In the genomic region with DNA sequence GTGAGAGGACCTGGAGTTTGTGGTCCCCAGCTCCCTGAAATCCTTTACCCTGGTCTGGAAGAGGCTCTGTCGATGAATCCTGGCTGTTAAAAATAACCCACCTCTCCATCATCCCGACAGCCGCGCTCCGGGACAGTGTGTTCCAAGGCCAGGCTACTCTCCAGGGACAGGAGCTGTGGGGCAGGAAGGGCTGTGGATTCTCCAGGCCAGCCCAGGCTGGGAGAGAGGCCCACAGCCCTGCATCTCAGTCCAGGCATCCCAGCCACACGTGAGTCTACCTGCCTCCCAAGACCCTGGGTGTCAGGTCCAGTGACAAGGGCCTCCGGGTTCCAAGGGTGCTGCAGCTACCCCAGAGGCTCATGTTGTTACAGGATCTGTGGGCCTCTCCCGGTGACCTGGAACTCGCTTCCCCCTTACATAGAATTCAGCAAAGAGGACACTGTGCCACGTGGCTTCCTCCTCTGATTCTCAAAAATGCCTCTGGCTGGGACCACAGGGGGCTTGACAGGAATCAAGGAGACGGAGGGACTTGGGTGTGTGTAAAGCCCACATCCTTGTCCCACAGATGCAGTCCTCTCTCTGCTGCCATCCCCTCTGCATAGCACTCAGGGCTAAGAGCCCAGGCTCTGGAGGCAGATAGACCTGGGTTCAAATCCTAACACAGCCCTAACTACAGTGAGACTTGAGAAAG, we compare ENCODE assay signal across 13 cellular contexts. TPM values are rescaled to one million over a fixed set of nuclear protein-coding genes. Genes with fewer than 3 reads are reported as not detected.
DNase-seq lines count a peak whose midpoint lies in the region; ATAC-seq and TF ChIP-seq lines count a peak whose summit lies in the region.
"Had no signal": no experiment of that assay in that cellular context is flagged by ENCODE, and none has a peak within 500 bp of the region (broad histone marks: within the 10 kb centered on the region; RNA-seq: fewer than 3 reads in every experiment).

No MANE protein-coding gene starts in this region.

- DNase-seq in activated CD8-positive, alpha-beta memory T cell treated with anti-CD3 and anti-CD28 coated beads for 24 hours, result peak; percentile 51
- no peak for DNase-seq in activated CD8-positive, alpha-beta memory T cell treated with anti-CD3 and anti-CD28 coated beads, Interleukin-2, amount 50 U/mL, for 4 hours
- DNase-seq in esophagus muscularis mucosa (ENCODE audit: extremely low spot score) (no peak), lung (ENCODE audit: low spot score) (no peak), thoracic aorta (ENCODE audit: low spot score) (no peak), mesendoderm (no peak), NCI-H1417 (lab: John Stamatoyannopoulos, UW) (no peak)
- DNase-seq: Calu3, caudate nucleus had no signal

- no peak overlapping the region for H3K18ac ChIP-seq in mesendoderm (ENCODE audit: low read length)

- H3K23ac ChIP-seq in mesendoderm (ENCODE audit: low read length), result no peak overlapping the region

- H2BK120ac ChIP-seq in mesendoderm (ENCODE audit: low read depth, low read length), result no peak overlapping the region

- ATAC-seq in lung (ENCODE audit: insufficient read depth, low FRiP score), result no peak
- no peak for ATAC-seq in thoracic aorta (ENCODE audit: insufficient number of reproducible peaks, low FRiP score, low read depth)
- ATAC-seq in HG03342 (IDR thresholded peaks at IDR 0.05; ENCODE audit: unreplicated experiment), result no peak
- ATAC-seq: A549 had no signal

- no peak overlapping the region for H3K4me2 ChIP-seq in mesendoderm (ENCODE audit: low read length)
- H3K4me2 ChIP-seq: A549, smooth muscle cell had no signal

- no peak overlapping the region for H2BK5ac ChIP-seq in mesendoderm (ENCODE audit: low read length)

- H4K5ac ChIP-seq in mesendoderm (ENCODE audit: low read length), result no peak overlapping the region

- WGBS in esophagus muscularis mucosa, result 73% methylated on average over 7 of the region's 11 CpGs
- WGBS in lung, 2 donors, result 76 to 80% methylated on average over 11 of the region's 11 CpGs
- no CpG with 5 or more reads among the region's 11 CpGs for WGBS in mesendoderm (ENCODE audit: extremely low coverage, insufficient coverage, low lambda C conversion rate)

- no peak for TF ChIP-seq CTCF in esophagus muscularis mucosa (IDR thresholded peaks at IDR 0.05)
- TF ChIP-seq CTCF in lung (IDR thresholded peaks at IDR 0.05; ENCODE audit: control extremely low read depth, extremely low read depth), result no peak
- TF ChIP-seq CTCF in thoracic aorta (IDR thresholded peaks at IDR 0.05), result no peak

- H4K8ac ChIP-seq in mesendoderm (ENCODE audit: low read depth, low read length), result no peak overlapping the region

- H3K4me3 ChIP-seq in esophagus muscularis mucosa, result no peak overlapping the region
- H3K4me3 ChIP-seq in lung, result no peak overlapping the region
- H3K4me3 ChIP-seq in thoracic aorta, result no peak overlapping the region
- no peak overlapping the region for H3K4me3 ChIP-seq in mesendoderm (ENCODE audit: low read length)
- H3K4me3 ChIP-seq: A549, smooth muscle cell had no signal

- no peak overlapping the region for H3K4ac ChIP-seq in mesendoderm (ENCODE audit: low read depth, low read length)

- H3K9me3 ChIP-seq in esophagus muscularis mucosa (no peaks in the 10 kb centered on the region), lung (ENCODE audit: control insufficient read depth in 2 of 2, insufficient read depth in 1 of 2, low read length in 1 of 2) (no peaks in the 10 kb centered on the region), thoracic aorta (no peaks in the 10 kb centered on the region)
- H3K9me3 ChIP-seq: A549 had no signal

- no peak for TF ChIP-seq EP300 in esophagus muscularis mucosa (IDR thresholded peaks at IDR 0.05)

- intact Hi-C loops in esophagus muscularis mucosa (cut with DNase I), result no loop called here

- H3K79me2 ChIP-seq in mesendoderm (ENCODE audit: control insufficient read depth, insufficient read depth, low read length), result no peaks in the 10 kb centered on the region

- H2BK15ac ChIP-seq in mesendoderm (replicated peaks; ENCODE audit: low read depth), result no peak overlapping the region

- no peak overlapping the region for H3K9ac ChIP-seq in mesendoderm (ENCODE audit: low read length)

- no peak overlapping the region for H2AK5ac ChIP-seq in mesendoderm (ENCODE audit: low read length)

- H3K27ac ChIP-seq in esophagus muscularis mucosa (replicated peaks in 1 of 4) (peak overlapping the region; percentile 34 to 67 (median 63)), lung (ENCODE audit: low read depth in 1 of 2, low read length in 1 of 2) (peak overlapping the region; percentile 20 to 68), thoracic aorta (peak overlapping the region; percentile 14 to 67), mesendoderm (ENCODE audit: low read depth, low read length) (no peak overlapping the region)
- H3K27ac ChIP-seq: A549 had no signal

- H3K27me3 ChIP-seq in esophagus muscularis mucosa (no peaks in the 10 kb centered on the region), lung (ENCODE audit: control insufficient read depth, insufficient read depth) (no peaks in the 10 kb centered on the region), thoracic aorta (replicated peaks; ENCODE audit: insufficient read depth) (no peaks in the 10 kb centered on the region), mesendoderm (ENCODE audit: insufficient read depth, low read length, poor library complexity) (no peaks in the 10 kb centered on the region)

- H3K4me1 ChIP-seq in esophagus muscularis mucosa, result peaks cover 13 to 37% (median 23%) of the 10 kb centered on the region in 4 donors
- H3K4me1 ChIP-seq in lung (ENCODE audit: control insufficient read depth in 2 of 2, insufficient read depth in 2 of 2, low read length in 2 of 2), result peaks cover 0 to 2% of the 10 kb centered on the region in 2 donors
- peaks cover 3 to 22% of the 10 kb centered on the region in 2 donors for H3K4me1 ChIP-seq in thoracic aorta (ENCODE audit: control insufficient read depth in 1 of 2, low read depth in 2 of 2)
- no peaks in the 10 kb centered on the region for H3K4me1 ChIP-seq in mesendoderm (ENCODE audit: control insufficient read depth, low read depth, low read length)
- H3K4me1 ChIP-seq: A549 had no signal

- no peaks in the 10 kb centered on the region for H3K36me3 ChIP-seq in esophagus muscularis mucosa
- H3K36me3 ChIP-seq in lung (ENCODE audit: control insufficient read depth in 2 of 2, insufficient read depth in 2 of 2, low read length in 2 of 2), result no peaks in the 10 kb centered on the region
- no peaks in the 10 kb centered on the region for H3K36me3 ChIP-seq in thoracic aorta
- H3K36me3 ChIP-seq in mesendoderm (ENCODE audit: control insufficient read depth, insufficient read depth, low read length), result no peaks in the 10 kb centered on the region

- no peaks in the 10 kb centered on the region for H3K79me1 ChIP-seq in mesendoderm (ENCODE audit: low read length)

- H3K56ac ChIP-seq in mesendoderm (ENCODE audit: low read length), result no peak overlapping the region

- TF ChIP-seq POLR2A in esophagus muscularis mucosa (IDR thresholded peaks at IDR 0.05; ENCODE audit: low read depth), result no peak

RNA-seq across cellular contexts. Expression of a gene that starts 17.3 kb away (rescaled TPM):
- total RNA-seq in esophagus muscularis mucosa, result 1 to 10 TPM; 2.1 to 6.0 (median 4.0) TPM
- under 1 TPM; 0.21 to 0.88 TPM for total RNA-seq in lung
- under 1 TPM; 0.25 to 0.31 TPM for polyA plus RNA-seq in lung
- total RNA-seq in thoracic aorta, result 1 to 10 TPM; 3.5 to 4.5 TPM
- polyA plus RNA-seq in mesendoderm (2013, experiment 1 of 2), result 0.51 TPM
- 0.59 TPM for polyA plus RNA-seq in mesendoderm (2013, experiment 2 of 2)
- total RNA-seq: Calu3, myocyte had no signal

RNA-seq across cellular contexts. Expression of a gene that starts 39.3 kb away (rescaled TPM):
- total RNA-seq in esophagus muscularis mucosa (not detected), lung (not detected), thoracic aorta (not detected)
- polyA plus RNA-seq in lung, result under 1 TPM; 0.14 to 0.34 TPM
- polyA plus RNA-seq in mesendoderm (2013, experiment 1 of 2), result 0.07 TPM
- polyA plus RNA-seq in mesendoderm (2013, experiment 2 of 2), result not detected
- total RNA-seq: Calu3, myocyte had no signal
- polyA plus RNA-seq: A549, smooth muscle cell had no signal

RNA-seq across cellular contexts. Expression of a gene that starts 46.2 kb away (rescaled TPM):
- 1 to 10 TPM; 1.1 to 5.5 (median 1.7) TPM for total RNA-seq in esophagus muscularis mucosa
- 1 to 10 TPM; 4.4 to 7.3 TPM for total RNA-seq in lung
- 10 to 100 TPM in 1 of 2 donors, 1 to 10 TPM in 1; 3.5 to 33.6 TPM for polyA plus RNA-seq in lung
- 10 to 100 TPM in 1 of 2 donors, 1 to 10 TPM in 1; 8.5 to 22.2 TPM for total RNA-seq in thoracic aorta
- 6.8 TPM for polyA plus RNA-seq in mesendoderm (2013, experiment 1 of 2)
- polyA plus RNA-seq in mesendoderm (2013, experiment 2 of 2), result 6.7 TPM
